18 cellular contexts compared by ENCODE assay signal in the genomic region with DNA sequence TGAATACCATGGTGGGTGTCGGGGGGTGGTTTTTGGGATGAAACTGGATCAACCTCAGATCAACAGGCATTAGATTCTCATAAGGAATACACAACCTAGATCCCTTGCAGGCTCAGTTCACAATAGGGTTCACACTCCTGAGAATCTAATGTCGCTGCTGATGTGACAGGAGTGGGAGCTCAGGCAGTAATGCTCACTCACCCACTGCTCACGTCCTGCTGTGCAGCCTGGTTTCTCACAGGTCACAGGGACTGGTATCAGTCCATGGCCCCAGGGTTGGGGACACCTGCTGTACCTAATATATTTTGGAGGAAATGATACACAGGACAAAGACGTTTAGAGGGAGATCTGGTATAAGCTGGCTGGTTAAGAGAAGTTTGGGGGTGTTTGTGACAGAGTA.
A peak's percentile ranks its signal among the peaks of the same experiment; 100 is the strongest.
DNase-seq lines count a peak whose midpoint lies in the region; ATAC-seq and TF ChIP-seq lines count a peak whose summit lies in the region.
"Had no signal": no experiment of that assay in that cellular context is flagged by ENCODE, and none has a peak within 500 bp of the region (broad histone marks: within the 10 kb centered on the region; RNA-seq: fewer than 3 reads in every experiment).

No MANE protein-coding gene starts in this region.

- no peaks in the 10 kb centered on the region for H3K4me1 ChIP-seq in naive thymus-derived CD4-positive, alpha-beta T cell (ENCODE audit: control insufficient read depth in 2 of 2, insufficient read depth in 2 of 2, low read length in 2 of 2)

- H3K36me3 Mint-ChIP-seq in T-helper 17 cell (ENCODE audit: low read depth): peaks cover 8% of the 10 kb centered on the region
- peaks cover 0 to 37% (median 24%) of the 10 kb centered on the region in 5 donors for H3K36me3 Mint-ChIP-seq in naive thymus-derived CD4-positive, alpha-beta T cell
- H3K36me3 Mint-ChIP-seq: CD8-positive, alpha-beta memory T cell; IgD-negative memory B cell had no signal

- H3K9me3 Mint-ChIP-seq in naive thymus-derived CD4-positive, alpha-beta T cell: peaks cover 0 to 7% (median 0%) of the 10 kb centered on the region in 11 donors
- H3K9me3 Mint-ChIP-seq: CD8-positive, alpha-beta memory T cell; GM23338 had no signal

- no peaks in the 10 kb centered on the region for H3K9me3 ChIP-seq in T-helper 17 cell (ENCODE audit: control insufficient read depth, low read length, poor library complexity, severe bottlenecking)
- no peaks in the 10 kb centered on the region for H3K9me3 ChIP-seq in naive thymus-derived CD4-positive, alpha-beta T cell (ENCODE audit: control insufficient read depth in 2 of 3, low read length in 3 of 3)
- H3K9me3 ChIP-seq: BE2C had no signal

- H3K4me3 Mint-ChIP-seq in T-helper 17 cell: peak overlapping the region; percentile 49
- H3K4me3 Mint-ChIP-seq in naive thymus-derived CD4-positive, alpha-beta T cell: no peak overlapping the region
- H3K4me3 Mint-ChIP-seq: CD4-positive, CD25-positive, alpha-beta regulatory T cell; CD8-positive, alpha-beta memory T cell; GM23338; HFFc6; IgD-negative memory B cell had no signal

- CTCF ChIA-PET in naive thymus-derived CD4-positive, alpha-beta T cell (lab: Charles Lee): no interaction called here

- H3K27me3 Mint-ChIP-seq in T-helper 17 cell: no peaks in the 10 kb centered on the region
- H3K27me3 Mint-ChIP-seq in naive thymus-derived CD4-positive, alpha-beta T cell: no peaks in the 10 kb centered on the region
- H3K27me3 Mint-ChIP-seq: CD4-positive, CD25-positive, alpha-beta regulatory T cell; CD8-positive, alpha-beta memory T cell had no signal

- peak overlapping the region; percentile 56 for H3K27ac Mint-ChIP-seq in T-helper 17 cell
- peak overlapping the region in 1 of 9 donors; percentile 69 for H3K27ac Mint-ChIP-seq in naive thymus-derived CD4-positive, alpha-beta T cell
- H3K27ac Mint-ChIP-seq: CD8-positive, alpha-beta memory T cell; GM23338; HFFc6 had no signal

- POLR2A ChIA-PET in naive thymus-derived CD4-positive, alpha-beta T cell (lab: Charles Lee): no interaction called here

- no peaks in the 10 kb centered on the region for H3K27me3 ChIP-seq in layer of hippocampus (ENCODE audit: control insufficient read depth, insufficient read depth, low read length)
- H3K27me3 ChIP-seq in naive thymus-derived CD4-positive, alpha-beta T cell (ENCODE audit: control insufficient read depth in 2 of 2, insufficient read depth in 2 of 2, low read length in 2 of 2): no peaks in the 10 kb centered on the region
- H3K27me3 ChIP-seq: BE2C had no signal

- H3K27ac ChIP-seq in caudate nucleus (ENCODE audit: low read depth, low read length): peak overlapping the region; percentile 71
- peak overlapping the region; percentile 86 for H3K27ac ChIP-seq in layer of hippocampus (ENCODE audit: low read depth, low read length)
- peak overlapping the region; percentile 98 for H3K27ac ChIP-seq in temporal lobe (ENCODE audit: low read depth, low read length)
- H3K27ac ChIP-seq in naive thymus-derived CD4-positive, alpha-beta T cell (ENCODE audit: low read depth, low read length): no peak overlapping the region

- no peak for ATAC-seq in T-helper 17 cell
- ATAC-seq in HG03432 (IDR thresholded peaks at IDR 0.05; ENCODE audit: unreplicated experiment): no peak
- no peak for ATAC-seq in naive thymus-derived CD4-positive, alpha-beta T cell
- ATAC-seq in SK-N-SH treated with all-trans-retinoic acid at 6 μM for 48 hours: no peak
- ATAC-seq: GM23338, HepG2 had no signal

- peaks cover 15% of the 10 kb centered on the region for H3K4me1 Mint-ChIP-seq in T-helper 17 cell
- peaks cover 5 to 29% (median 22%) of the 10 kb centered on the region in 7 donors for H3K4me1 Mint-ChIP-seq in naive thymus-derived CD4-positive, alpha-beta T cell
- H3K4me1 Mint-ChIP-seq: GM23338, IgD-negative memory B cell had no signal

- no peak overlapping the region for H3K4me3 ChIP-seq in naive thymus-derived CD4-positive, alpha-beta T cell (ENCODE audit: low read length)
- H3K4me3 ChIP-seq: GM23338 had no signal

- H3K36me3 ChIP-seq in naive thymus-derived CD4-positive, alpha-beta T cell (ENCODE audit: control insufficient read depth in 2 of 3, insufficient read depth in 3 of 3, low read length in 3 of 3): peaks cover 0 to 11% (median 5%) of the 10 kb centered on the region in 3 experiments
- H3K36me3 ChIP-seq: BE2C had no signal

- DNase-seq in T-helper 17 cell: no peak
- peak in 14 of 61 donors; percentile 2 to 49 (median 21) for DNase-seq in caudate nucleus (lab: John Stamatoyannopoulos, UW)
- DNase-seq in naive thymus-derived CD4-positive, alpha-beta T cell: no peak
- DNase-seq: BE2C; CD4-positive, CD25-positive, alpha-beta regulatory T cell; CD8-positive, alpha-beta memory T cell; COR-L47; DMS79; GDM1; HCEC 1CT; HFFc6 had no signal

- intact Hi-C loops in naive thymus-derived CD4-positive, alpha-beta T cell (cut with micrococcal nuclease): no loop called here

TF ChIP-seq in SK-N-SH treated with all-trans-retinoic acid at 6 μM for 48 hours, 23 proteins besides CTCF, POLR2A, EP300 and RAD21:
- no peak for TF ChIP-seq SNAI2 (CRISPR knock-in tag; IDR thresholded peaks at IDR 0.05)
- no peak for TF ChIP-seq TOX (CRISPR knock-in tag; IDR thresholded peaks at IDR 0.05; ENCODE audit: borderline replicate concordance)
- TF ChIP-seq ISL1 (CRISPR knock-in tag; IDR thresholded peaks at IDR 0.05): no peak
